ENCODE assay signal across 1 cellular context in genomic region chr11:110472858-110473257, GRCh38.
A peak's percentile ranks its signal among the peaks of the same experiment; 100 is the strongest.
TF ChIP-seq lines count a peak whose summit lies in the region.

No MANE protein-coding gene starts in this region.

TF ChIP-seq in endothelial cell of umbilical vein, 7 proteins besides CTCF, POLR2A, EP300 and RAD21:
- TF ChIP-seq FOS (IDR thresholded peaks at IDR 0.05; ENCODE audit: borderline replicate concordance, insufficient read depth, low read length): peak; percentile 47
- no peak for TF ChIP-seq POLR2AphosphoS5 (IDR thresholded peaks at IDR 0.05; ENCODE audit: insufficient read depth, low read depth, low read length)
- peak; percentile 16 for TF ChIP-seq JUN (IDR thresholded peaks at IDR 0.05; ENCODE audit: borderline replicate concordance, insufficient read depth, insufficient read length, low read depth)
